Comparison of ENCODE assay signal across 15 cellular contexts in the genomic region with DNA sequence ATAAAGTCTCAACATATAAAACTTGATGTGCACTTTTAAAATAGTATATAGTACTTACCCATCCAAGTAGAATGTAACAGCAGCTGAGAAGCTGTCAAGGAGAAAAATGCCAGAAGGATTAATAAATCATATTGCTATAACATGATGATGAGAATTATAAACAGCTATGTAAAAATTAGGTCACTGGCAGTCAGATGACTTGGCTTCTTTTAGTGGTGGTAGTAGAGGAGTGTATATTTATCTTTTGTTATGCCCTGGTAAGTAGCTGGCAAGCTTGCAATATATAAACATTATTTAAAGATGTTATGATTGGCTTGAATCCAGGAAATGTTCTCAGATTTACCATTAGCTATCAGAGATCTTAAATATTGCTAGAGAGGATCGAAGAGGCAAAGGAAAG.
DNase-seq lines count a peak whose midpoint lies in the region; ATAC-seq, FAIRE-seq and TF ChIP-seq lines count a peak whose summit lies in the region.
"Had no signal": no experiment of that assay in that cellular context is flagged by ENCODE, and none has a peak within 500 bp of the region (broad histone marks: within the 10 kb centered on the region; RNA-seq: fewer than 3 reads in every experiment).

No MANE protein-coding gene starts in this region.

- H3K27ac ChIP-seq in RWPE2 (ENCODE audit: poor library complexity, severe bottlenecking): no peak overlapping the region
- H3K27ac ChIP-seq: BLaER1, brain microvascular endothelial cell, foreskin keratinocyte, vagina had no signal

- H3K36me3 Mint-ChIP-seq in activated naive CD4-positive, alpha-beta T cell treated with anti-CD3 and anti-CD28 coated beads for 36 hours (ENCODE audit: low read depth): no peaks in the 10 kb centered on the region
- H3K36me3 Mint-ChIP-seq: natural killer cell treated with Interleukin-12 subunit alpha and Interleukin-12 subunit beta and Interleukin-15 and Interleukin-18, amount 100 ng/mL, for 72 hours had no signal

- CTCF ChIA-PET in AG04449 (lab: Yijun Ruan, JAX): no interaction called here
- CTCF ChIA-PET in activated naive CD4-positive, alpha-beta T cell treated with anti-CD3 and anti-CD28 coated beads for 36 hours (lab: Charles Lee): interaction anchor here (0.6 kb wide), 1 partner anchor 31 kb away, joined by 3 read pairs; no protein-coding TSS in a partner anchor

- DNase-seq in AG04449 (ENCODE audit: low read depth, low spot score) (peak; percentile 33), LHCN-M2 (ENCODE audit: low read depth) (peak; percentile 41), RWPE2 (ENCODE audit: low spot score) (no peak), fibroblast of pulmonary artery (ENCODE audit: low read depth) (peak; percentile 68), D721Med (ENCODE audit: insufficient read length, low spot score) (no peak), H7 (no peak)
- DNase-seq in activated naive CD4-positive, alpha-beta T cell treated with anti-CD3 and anti-CD28 coated beads for 36 hours: no peak
- DNase-seq: activated T-cell treated with anti-CD3 and anti-CD28 coated beads, Interleukin-2, amount 50 U/mL, for 48 hours; brain microvascular endothelial cell; left cardiac atrium had no signal

- no peak overlapping the region for H3K27ac Mint-ChIP-seq in activated naive CD4-positive, alpha-beta T cell treated with anti-CD3 and anti-CD28 coated beads for 36 hours
- H3K27ac Mint-ChIP-seq: natural killer cell treated with Interleukin-12 subunit alpha and Interleukin-12 subunit beta and Interleukin-15 and Interleukin-18, amount 100 ng/mL, for 72 hours had no signal

- H3K27me3 ChIP-seq in RWPE2 (ENCODE audit: insufficient read depth, poor library complexity, severe bottlenecking) (no peaks in the 10 kb centered on the region), H7 (ENCODE audit: control insufficient read depth, insufficient read depth, low read length) (no peaks in the 10 kb centered on the region)
- H3K27me3 ChIP-seq: BLaER1, brain microvascular endothelial cell, foreskin keratinocyte, vagina had no signal

- no peak for FAIRE-seq in D721Med (lab: Jason Lieb, UNC)

- H3K9me3 Mint-ChIP-seq in activated naive CD4-positive, alpha-beta T cell treated with anti-CD3 and anti-CD28 coated beads for 36 hours: peaks cover 1% of the 10 kb centered on the region
- H3K9me3 Mint-ChIP-seq: natural killer cell treated with Interleukin-12 subunit alpha and Interleukin-12 subunit beta and Interleukin-15 and Interleukin-18, amount 100 ng/mL, for 72 hours had no signal

- TF ChIP-seq CTCF in AG04449 (IDR thresholded peaks at IDR 0.05; ENCODE audit: insufficient read depth, low read length, missing control alignments) (no peak), RWPE2 (IDR thresholded peaks at IDR 0.05; ENCODE audit: poor library complexity, severe bottlenecking) (no peak), fibroblast of pulmonary artery (IDR thresholded peaks at IDR 0.05; ENCODE audit: low read length, missing control alignments) (no peak), D721Med (IDR thresholded peaks at IDR 0.05; ENCODE audit: insufficient read depth, missing control alignments) (no peak)

- H3K27me3 Mint-ChIP-seq in activated naive CD4-positive, alpha-beta T cell treated with anti-CD3 and anti-CD28 coated beads for 36 hours (ENCODE audit: low read depth): no peaks in the 10 kb centered on the region
- H3K27me3 Mint-ChIP-seq: natural killer cell treated with Interleukin-12 subunit alpha and Interleukin-12 subunit beta and Interleukin-15 and Interleukin-18, amount 100 ng/mL, for 72 hours had no signal

- H3K4me1 ChIP-seq in RWPE2 (ENCODE audit: insufficient read depth, poor library complexity, severe bottlenecking): peaks cover 32% of the 10 kb centered on the region
- H3K4me1 ChIP-seq: BLaER1, vagina had no signal

- peak; percentile 91 for ATAC-seq in RWPE2 (ENCODE audit: low read depth)
- ATAC-seq in HG02938 (IDR thresholded peaks at IDR 0.05; ENCODE audit: unreplicated experiment): no peak
- ATAC-seq: foreskin keratinocyte; left cardiac atrium; natural killer cell treated with Interleukin-12 subunit alpha and Interleukin-12 subunit beta and Interleukin-15 and Interleukin-18, amount 100 ng/mL, for 72 hours had no signal

- H3K4me3 Mint-ChIP-seq in activated naive CD4-positive, alpha-beta T cell treated with anti-CD3 and anti-CD28 coated beads for 36 hours: no peak overlapping the region
- H3K4me3 Mint-ChIP-seq: natural killer cell treated with Interleukin-12 subunit alpha and Interleukin-12 subunit beta and Interleukin-15 and Interleukin-18, amount 100 ng/mL, for 72 hours had no signal

- no peaks in the 10 kb centered on the region for H3K36me3 ChIP-seq in RWPE2 (ENCODE audit: low read depth)
- H3K36me3 ChIP-seq in H7 (replicated peaks; ENCODE audit: control insufficient read depth, insufficient read depth, low read length): no peaks in the 10 kb centered on the region
- H3K36me3 ChIP-seq: BLaER1, brain microvascular endothelial cell, vagina had no signal

- POLR2A ChIA-PET in AG04449 (lab: Yijun Ruan, JAX): no interaction called here

- intact Hi-C loops in activated naive CD4-positive, alpha-beta T cell treated with anti-CD3 and anti-CD28 coated beads for 36 hours (cut with micrococcal nuclease): no loop called here

- H3K9me3 ChIP-seq in RWPE2 (ENCODE audit: severe bottlenecking): no peaks in the 10 kb centered on the region
- H3K9me3 ChIP-seq: BLaER1, vagina had no signal

- H3K4me1 Mint-ChIP-seq in activated naive CD4-positive, alpha-beta T cell treated with anti-CD3 and anti-CD28 coated beads for 36 hours (ENCODE audit: low read depth): no peaks in the 10 kb centered on the region

- no peak overlapping the region for H3K4me3 ChIP-seq in AG04449 (ENCODE audit: low read depth, low read length)
- H3K4me3 ChIP-seq in RWPE2 (ENCODE audit: severe bottlenecking): no peak overlapping the region
- no peak overlapping the region for H3K4me3 ChIP-seq in fibroblast of pulmonary artery (replicated peaks; ENCODE audit: low read depth, low read length)
- H3K4me3 ChIP-seq in H7 (ENCODE audit: insufficient read depth, low read depth, low read length): no peak overlapping the region
- H3K4me3 ChIP-seq: BLaER1, vagina had no signal

Comparison
In these comparisons a context has a peak if more than half of its experiments do, and no peak if none do; other contexts are left out.
1. DNase-seq: peak in AG04449 (single experiment), LHCN-M2 (single experiment) and fibroblast of pulmonary artery (single experiment); none in RWPE2 (single experiment), activated naive CD4-positive, alpha-beta T cell treated with anti-CD3 and anti-CD28 coated beads for 36 hours (single experiment), D721Med (single experiment) and H7 (single experiment).